ENCODE assay signal across 22 cellular contexts in the genomic region with DNA sequence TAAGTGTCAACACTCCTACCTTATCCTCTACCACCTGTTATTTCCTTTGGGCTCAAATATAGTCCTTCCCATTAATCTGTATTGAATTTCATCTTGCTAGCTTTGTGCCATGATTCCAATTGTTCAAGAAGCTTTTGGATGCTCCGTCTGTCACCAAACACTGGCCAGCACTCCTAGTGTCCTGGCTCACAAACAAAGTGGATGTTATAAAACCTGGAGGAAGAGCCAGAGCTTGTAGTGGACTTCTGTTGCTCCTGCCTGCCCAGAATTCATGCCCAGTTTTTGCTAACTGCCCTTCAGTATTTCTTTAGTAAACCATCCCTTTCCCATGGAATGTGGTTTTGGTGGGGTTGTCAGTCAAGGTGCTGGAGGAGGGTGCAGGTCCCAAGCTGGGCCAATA.
"Had no signal": no experiment of that assay in that cellular context is flagged by ENCODE, and none has a peak within 500 bp of the region (broad histone marks: within the 10 kb centered on the region; RNA-seq: fewer than 3 reads in every experiment).

No MANE protein-coding gene starts in this region.

- H3K4me3 ChIP-seq: K562 had no signal

- ATAC-seq: K562, Panc1, PC-3 had no signal

- H3K27ac Mint-ChIP-seq: IgD-negative memory B cell had no signal

- DNase-seq: Kasumi-1; MM.1S; MV-4-11; NCI-H1048; NCI-H1105; NCI-H1417; NCI-H1436 treated with DMSO at 0.1 percent for 48 hours; NCI-H1694; NCI-H187 treated with DMSO at 0.1 percent for 48 hours; NCI-H2029 treated with DMSO at 0.1 percent for 48 hours; NCI-H2171 treated with DMSO at 0.1 percent for 48 hours; NCI-H345; NCI-H446 treated with DMSO at 0.1 percent for 48 hours; NCI-H510A treated with DMSO at 0.1 percent for 48 hours; NCI-H526; NK-92 treated with Interleukin-12 subunit alpha and Interleukin-12 subunit beta, amount 100 ng/mL, for 24 hours; PC-3; SHP77; SK-N-SH had no signal

- H3K36me3 Mint-ChIP-seq: IgD-negative memory B cell had no signal
